In genomic region chr14:74973003-74973614, GRCh38 we compare ENCODE assay signal across 9 cellular contexts. TPM values are rescaled to one million over a fixed set of nuclear protein-coding genes. Genes with fewer than 3 reads are reported as not detected.
A peak's percentile ranks its signal among the peaks of the same experiment; 100 is the strongest.
DNase-seq lines count a peak whose midpoint lies in the region; ATAC-seq, FAIRE-seq and TF ChIP-seq lines count a peak whose summit lies in the region.
"Had no signal": no experiment of that assay in that cellular context is flagged by ENCODE, and none has a peak within 500 bp of the region (broad histone marks: within the 10 kb centered on the region; RNA-seq: fewer than 3 reads in every experiment).

No MANE protein-coding gene starts in this region.

- 50% methylated on average over 2 of the region's 15 CpGs for WGBS in esophagus muscularis mucosa

- peak; percentile 67 for DNase-seq in GM12891 (ENCODE audit: insufficient read length, low spot score)
- peak; percentile 80 for DNase-seq in RWPE2 (ENCODE audit: low spot score)
- no peak for DNase-seq in esophagus muscularis mucosa (ENCODE audit: extremely low spot score)
- no peak for DNase-seq in sciatic nerve (ENCODE audit: low spot score)
- DNase-seq in DMS79 treated with DMSO at 0.1 percent for 48 hours (lab: John Stamatoyannopoulos, UW) = no peak
- no peak for DNase-seq in DMS 273 treated with DMSO at 0.1 percent for 48 hours (lab: John Stamatoyannopoulos, UW)

- H3K27me3 ChIP-seq in RWPE2 (ENCODE audit: insufficient read depth, poor library complexity, severe bottlenecking) = no peaks in the 10 kb centered on the region
- H3K27me3 ChIP-seq in esophagus muscularis mucosa = no peaks in the 10 kb centered on the region
- H3K27me3 ChIP-seq: cardiac muscle cell had no signal

- no peak for TF ChIP-seq EP300 in esophagus muscularis mucosa (IDR thresholded peaks at IDR 0.05)

- ATAC-seq in RWPE2 (ENCODE audit: low read depth) = peak; percentile 52; the same call in 2 of the 3 replicates
- ATAC-seq in sciatic nerve = peak; percentile 54
- ATAC-seq in GM21423 (IDR thresholded peaks at IDR 0.05; ENCODE audit: unreplicated experiment) = no peak
- no peak for ATAC-seq in GM21367 (IDR thresholded peaks at IDR 0.05; ENCODE audit: unreplicated experiment)

- TF ChIP-seq POLR2A in GM12891 (IDR thresholded peaks at IDR 0.05; ENCODE audit: low read depth, low read length) (no peak), esophagus muscularis mucosa (IDR thresholded peaks at IDR 0.05; ENCODE audit: low read depth) (no peak)

- H3K4me1 ChIP-seq in RWPE2 (ENCODE audit: insufficient read depth, poor library complexity, severe bottlenecking) = no peaks in the 10 kb centered on the region
- peaks cover 25 to 58% (median 52%) of the 10 kb centered on the region in 4 donors for H3K4me1 ChIP-seq in esophagus muscularis mucosa

- intact Hi-C loops in esophagus muscularis mucosa (cut with DNase I) (no loop called here), sciatic nerve (cut with DNase I) (no loop called here)

- no peak overlapping the region for H3K4me3 ChIP-seq in RWPE2 (ENCODE audit: severe bottlenecking)
- H3K4me3 ChIP-seq in esophagus muscularis mucosa = no peak overlapping the region
- H3K4me3 ChIP-seq: cardiac muscle cell had no signal

- no peaks in the 10 kb centered on the region for H3K36me3 ChIP-seq in RWPE2 (ENCODE audit: low read depth)
- H3K36me3 ChIP-seq in esophagus muscularis mucosa = no peaks in the 10 kb centered on the region
- H3K36me3 ChIP-seq: cardiac muscle cell had no signal

- peak; percentile 88 for FAIRE-seq in GM12891 (lab: Jason Lieb, UNC)

- TF ChIP-seq CTCF in RWPE2 (IDR thresholded peaks at IDR 0.05; ENCODE audit: poor library complexity, severe bottlenecking) (no peak), esophagus muscularis mucosa (IDR thresholded peaks at IDR 0.05) (no peak)

- no peak overlapping the region for H3K27ac ChIP-seq in RWPE2 (ENCODE audit: poor library complexity, severe bottlenecking)
- H3K27ac ChIP-seq in esophagus muscularis mucosa (replicated peaks in 1 of 4) = peak overlapping the region; percentile 21 to 52 (median 30)
- H3K27ac ChIP-seq: cardiac muscle cell had no signal

- H3K9me3 ChIP-seq in RWPE2 (ENCODE audit: severe bottlenecking) (no peaks in the 10 kb centered on the region), esophagus muscularis mucosa (no peaks in the 10 kb centered on the region)

TF ChIP-seq in GM12891, 5 proteins besides CTCF, POLR2A, EP300 and RAD21:
- peak; percentile 17; the same call in 1 of the 2 replicates for TF ChIP-seq SPI1 (IDR thresholded peaks at IDR 0.05; ENCODE audit: low read depth, low read length)
- TF ChIP-seq PAX5 (IDR thresholded peaks at IDR 0.05; ENCODE audit: insufficient read depth, low read length, severe bottlenecking) = no peak
- TF ChIP-seq POU2F2 (IDR thresholded peaks at IDR 0.05; ENCODE audit: low read depth, low read length) = no peak

RNA-seq across cellular contexts. Expression of gene PGF, which starts 17.7 kb away (rescaled TPM):
- polyA plus RNA-seq in GM12891 (2012; ENCODE audit: low read depth, missing spikeins) = 3.9 TPM
- total RNA-seq in esophagus muscularis mucosa (10 to 100 TPM; 16.7 to 69.6 (median 18.4) TPM), sciatic nerve (12.4 TPM)

RNA-seq across cellular contexts. Expression of gene EIF2B2, which starts 29.6 kb away (rescaled TPM):
- 49.2 TPM for polyA plus RNA-seq in GM12891 (2012; ENCODE audit: low read depth, missing spikeins)
- total RNA-seq in esophagus muscularis mucosa (10 to 100 TPM; 23.3 to 58.0 (median 45.9) TPM), sciatic nerve (30.8 TPM)

RNA-seq across cellular contexts. Expression of gene RPS6KL1, which starts 50.0 kb away (rescaled TPM):
- polyA plus RNA-seq in GM12891 (2012; ENCODE audit: low read depth, missing spikeins) = 1.0 TPM
- 1 to 10 TPM; 5.3 to 9.7 (median 7.7) TPM for total RNA-seq in esophagus muscularis mucosa
- total RNA-seq in sciatic nerve = 4.7 TPM

Comparison
In these comparisons a context has a peak if more than half of its experiments do, and no peak if none do; other contexts are left out.
1. DNase-seq: peak in GM12891 (single experiment) and RWPE2 (single experiment); none in esophagus muscularis mucosa (single experiment), sciatic nerve (single experiment), DMS79 treated with DMSO at 0.1 percent for 48 hours (single experiment) and DMS 273 treated with DMSO at 0.1 percent for 48 hours (single experiment).
2. ATAC-seq: peak in RWPE2 (single experiment) and sciatic nerve (single experiment); none in GM21423 (single experiment) and GM21367 (single experiment).